22 cellular contexts compared by ENCODE assay signal in the genomic region with DNA sequence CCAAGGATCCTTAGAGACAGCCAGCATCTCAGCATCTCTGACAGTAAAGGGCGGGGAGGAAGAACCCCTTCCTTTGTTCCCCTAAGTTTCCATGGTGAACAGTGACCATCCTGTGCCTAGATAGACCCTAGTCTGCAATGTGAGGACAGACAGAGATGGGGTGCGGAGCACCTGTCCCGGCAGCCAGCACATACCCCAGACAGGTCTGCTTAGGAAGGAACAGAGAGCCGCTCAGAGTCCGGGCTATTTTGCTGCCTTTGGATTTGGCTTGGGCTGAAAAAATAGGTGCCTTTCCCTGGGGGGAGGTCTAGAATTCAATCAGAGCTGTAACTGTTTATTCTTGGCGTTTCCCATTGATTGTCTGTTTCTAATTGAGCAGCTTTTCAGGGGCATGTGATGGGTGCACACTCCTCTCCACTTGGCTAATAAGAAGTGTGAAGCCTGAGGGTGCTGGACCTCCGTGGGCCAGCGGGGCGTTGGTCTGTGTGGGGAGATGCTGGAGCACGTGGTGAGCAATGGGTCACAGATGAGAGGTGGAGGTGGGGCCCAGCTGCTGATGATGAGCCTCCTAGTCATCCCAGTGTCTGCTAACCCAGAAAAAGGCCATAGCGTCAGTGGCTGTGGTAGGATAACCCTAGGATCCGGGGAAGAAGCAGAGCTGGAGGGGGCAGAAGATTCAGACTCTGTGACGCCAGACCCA.
DNase-seq lines count a peak whose midpoint lies in the region; ATAC-seq and TF ChIP-seq lines count a peak whose summit lies in the region.
"Had no signal": no experiment of that assay in that cellular context is flagged by ENCODE, and none has a peak within 500 bp of the region (broad histone marks: within the 10 kb centered on the region; RNA-seq: fewer than 3 reads in every experiment).

No MANE protein-coding gene starts in this region.

- H4K20me1 ChIP-seq in GM23248 (ENCODE audit: insufficient read depth), result no peaks in the 10 kb centered on the region

- H3K9ac ChIP-seq in GM23248, result no peak overlapping the region
- H3K9ac ChIP-seq: neural progenitor cell, SK-N-SH had no signal

- H3F3A ChIP-seq in GM23248 (ENCODE audit: insufficient read depth), result no peaks in the 10 kb centered on the region

- H3K9me3 ChIP-seq in GM23248 (ENCODE audit: low read depth) (no peaks in the 10 kb centered on the region), spleen (no peaks in the 10 kb centered on the region), thyroid gland (no peaks in the 10 kb centered on the region)
- H3K9me3 ChIP-seq: mucosa of descending colon, SK-N-SH, tibial artery had no signal

- no peak overlapping the region for H3K4me2 ChIP-seq in GM23248 (ENCODE audit: unreplicated experiment)
- H3K4me2 ChIP-seq: neural progenitor cell, SK-N-SH had no signal

- H3K9me2 ChIP-seq in GM23248 (ENCODE audit: insufficient read depth), result no peaks in the 10 kb centered on the region
- H3K9me2 ChIP-seq: SK-N-SH had no signal

- H3K9me3 Mint-ChIP-seq in activated T-cell treated with anti-CD3 and anti-CD28 coated beads, Interleukin-2, amount 50 U/mL, for 72 hours, result no peaks in the 10 kb centered on the region
- H3K9me3 Mint-ChIP-seq: activated CD4-positive, alpha-beta memory T cell treated with anti-CD3 and anti-CD28 coated beads, Interleukin-2, amount 10 ng/mL, durations not matched to agents 7 days and 5 days; WTC11 had no signal

- H3K4me3 Mint-ChIP-seq in activated T-cell treated with anti-CD3 and anti-CD28 coated beads, Interleukin-2, amount 50 U/mL, for 72 hours, result no peak overlapping the region
- H3K4me3 Mint-ChIP-seq: activated CD4-positive, alpha-beta memory T cell treated with anti-CD3 and anti-CD28 coated beads, Interleukin-2, amount 10 ng/mL, durations not matched to agents 7 days and 5 days; WTC11 had no signal

- intact Hi-C loops in spleen (cut with DNase I; ENCODE audit: low total_unique reads), result no loop called here
- intact Hi-C loops in thyroid gland (cut with DNase I), result no loop called here

- H3K36me3 ChIP-seq in GM23248 (ENCODE audit: low read depth), result no peaks in the 10 kb centered on the region
- peaks cover 0 to 8% (median 0%) of the 10 kb centered on the region in 6 donors for H3K36me3 ChIP-seq in spleen
- no peaks in the 10 kb centered on the region for H3K36me3 ChIP-seq in thyroid gland
- H3K36me3 ChIP-seq: cardiac muscle cell, neural progenitor cell had no signal

- in situ Hi-C loops in GM23248 (cut with MboI), result no loop called here

- no peaks in the 10 kb centered on the region for H3K36me3 Mint-ChIP-seq in activated T-cell treated with anti-CD3 and anti-CD28 coated beads, Interleukin-2, amount 50 U/mL, for 72 hours (ENCODE audit: insufficient read depth in 2 of 2)
- H3K36me3 Mint-ChIP-seq: WTC11 had no signal

- TF ChIP-seq CTCF in fibroblast of mammary gland (conservative IDR thresholded peaks at IDR 0.05; ENCODE audit: control insufficient read depth, insufficient read depth, low read depth, low read length) (no peak), spleen (IDR thresholded peaks at IDR 0.05 in 8 of 11, conservative IDR thresholded peaks at IDR 0.05 in 3 of 11) (no peak), thyroid gland (IDR thresholded peaks at IDR 0.05) (no peak)

- H3K4me3 ChIP-seq in GM23248 (no peak overlapping the region), fibroblast of mammary gland (ENCODE audit: control insufficient read depth, low read depth, low read length) (no peak overlapping the region), spleen (no peak overlapping the region), thyroid gland (replicated peaks in 1 of 3) (no peak overlapping the region)
- H3K4me3 ChIP-seq: cardiac muscle cell, mucosa of descending colon, neural progenitor cell, tibial artery had no signal

- no peak overlapping the region for H3K27ac Mint-ChIP-seq in activated T-cell treated with anti-CD3 and anti-CD28 coated beads, Interleukin-2, amount 50 U/mL, for 72 hours
- H3K27ac Mint-ChIP-seq: activated CD4-positive, alpha-beta memory T cell treated with anti-CD3 and anti-CD28 coated beads, Interleukin-2, amount 10 ng/mL, durations not matched to agents 7 days and 5 days; WTC11 had no signal

- no peaks in the 10 kb centered on the region for H3K4me1 Mint-ChIP-seq in activated T-cell treated with anti-CD3 and anti-CD28 coated beads, Interleukin-2, amount 50 U/mL, for 72 hours (ENCODE audit: low read depth)
- H3K4me1 Mint-ChIP-seq: activated CD4-positive, alpha-beta memory T cell treated with anti-CD3 and anti-CD28 coated beads, Interleukin-2, amount 10 ng/mL, durations not matched to agents 7 days and 5 days; WTC11 had no signal

- H2AFZ ChIP-seq in GM23248, result no peak overlapping the region
- H2AFZ ChIP-seq: neural progenitor cell had no signal

- ATAC-seq in activated T-cell treated with anti-CD3 and anti-CD28 coated beads, Interleukin-2, amount 50 U/mL, for 72 hours (replicated peaks in 1 of 2), result no peak
- ATAC-seq in GM19023 (IDR thresholded peaks at IDR 0.05; ENCODE audit: unreplicated experiment), result no peak
- ATAC-seq: WTC11 had no signal

- peak; percentile 72 for DNase-seq in GM23248
- peak; percentile 61 for DNase-seq in RPMI7951 (ENCODE audit: low read depth)
- DNase-seq in fibroblast of mammary gland (ENCODE audit: low read depth), result peak; percentile 59
- peak; percentile 27 for DNase-seq in spleen
- DNase-seq in nucleus accumbens (lab: John Stamatoyannopoulos, UW), result no peak
- DNase-seq in thyroid gland, result no peak
- no peak for DNase-seq in activated T-cell treated with anti-CD3 and anti-CD28 coated beads, Interleukin-2, amount 50 U/mL, for 72 hours
- DNase-seq: activated CD4-positive, alpha-beta memory T cell treated with anti-CD3 and anti-CD28 coated beads, Interleukin-2, amount 10 ng/mL, durations not matched to agents 7 days and 5 days; activated naive CD4-positive, alpha-beta T cell treated with anti-CD3 and anti-CD28 coated beads, Interleukin-2, amount 50 U/mL, for 16 hours; DND-41; GOT3; NCI-H510A treated with DMSO at 0.1 percent for 48 hours; stimulated activated CD4-positive, alpha-beta T cell treated with anti-CD3 and anti-CD28 coated beads, Interleukin-4, amount 100 ng/mL, for 1 hour; stimulated activated naive CD4-positive, alpha-beta T cell treated with Interleukin-2 at 50 U/mL for 16 hours had no signal

- 63 to 66% methylated on average over 13 of the region's 13 CpGs for WGBS in GM23248 (ENCODE audit: low coverage in 1 of 2, low lambda C conversion rate in 2 of 2, missing lambda C conversion rate in 2 of 2), 2 experiments
- 87 to 95% (median 92%) methylated on average over 13 of the region's 13 CpGs for WGBS in spleen, 5 donors
- 95% methylated on average over 13 of the region's 13 CpGs for WGBS in thyroid gland, 2 donors

- TF ChIP-seq POLR2A in spleen (IDR thresholded peaks at IDR 0.05), result no peak
- TF ChIP-seq POLR2A in thyroid gland (IDR thresholded peaks at IDR 0.05), result no peak

- no peaks in the 10 kb centered on the region for H3K79me2 ChIP-seq in GM23248 (ENCODE audit: insufficient read depth)

- H3K27me3 ChIP-seq in GM23248 (replicated peaks; ENCODE audit: insufficient read depth), result no peaks in the 10 kb centered on the region
- H3K27me3 ChIP-seq in spleen (replicated peaks in 1 of 7), result no peaks in the 10 kb centered on the region
- H3K27me3 ChIP-seq in thyroid gland, result no peaks in the 10 kb centered on the region
- H3K27me3 ChIP-seq: neural progenitor cell, tibial artery had no signal

- H3K27me3 Mint-ChIP-seq in activated T-cell treated with anti-CD3 and anti-CD28 coated beads, Interleukin-2, amount 50 U/mL, for 72 hours (ENCODE audit: low read depth), result no peaks in the 10 kb centered on the region

- H3K27ac ChIP-seq in GM23248 (no peak overlapping the region), spleen (no peak overlapping the region), thyroid gland (no peak overlapping the region)
- H3K27ac ChIP-seq: cardiac muscle cell, epithelial cell of prostate, neural progenitor cell, tibial artery had no signal

- H3K4me1 ChIP-seq in GM23248 (ENCODE audit: insufficient read depth), result no peaks in the 10 kb centered on the region
- no peaks in the 10 kb centered on the region for H3K4me1 ChIP-seq in spleen
- H3K4me1 ChIP-seq in thyroid gland, result peaks cover 6 to 19% of the 10 kb centered on the region in 2 donors
- H3K4me1 ChIP-seq: neural progenitor cell had no signal

Comparison
In these comparisons a context has a peak if more than half of its experiments do, and no peak if none do; other contexts are left out.
1. DNase-seq: peak in GM23248 (single experiment), RPMI7951 (single experiment), fibroblast of mammary gland (single experiment) and spleen (single experiment); none in nucleus accumbens (0 of 56), thyroid gland (0 of 2) and activated T-cell treated with anti-CD3 and anti-CD28 coated beads, Interleukin-2, amount 50 U/mL, for 72 hours (0 of 2).